In the genomic region with DNA sequence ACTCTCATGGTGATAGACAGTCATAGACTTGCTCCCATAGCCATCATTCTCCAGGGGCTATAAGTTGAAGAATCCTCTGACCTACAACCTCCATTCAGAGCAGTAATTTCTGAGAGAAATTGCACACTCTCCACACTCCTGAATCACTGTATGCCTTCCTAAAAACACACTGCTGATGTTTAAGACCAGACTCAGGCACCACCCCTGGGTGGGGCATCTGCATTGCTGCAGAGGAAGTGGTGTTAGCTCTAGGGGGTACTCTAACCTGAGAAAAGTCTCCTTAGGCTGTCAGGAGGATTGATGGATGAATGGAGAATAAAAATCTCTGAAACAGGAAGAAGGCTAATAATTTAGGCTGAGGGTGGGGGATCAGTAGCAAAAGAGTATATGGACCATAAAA, we compare ENCODE assay signal across 31 cellular contexts.
"Had no signal": no experiment of that assay in that cellular context is flagged by ENCODE, and none has a peak within 500 bp of the region (broad histone marks: within the 10 kb centered on the region; RNA-seq: fewer than 3 reads in every experiment).

No MANE protein-coding gene starts in this region.

- H3K27ac Mint-ChIP-seq: activated B cell treated with CpG ODN at 0.5 μM for 24 hours; activated naive CD4-positive, alpha-beta T cell treated with anti-CD3 and anti-CD28 coated beads, Interleukin-2, amount 10 ng/mL, durations not matched to agents 7 days and 5 days; activated naive CD8-positive, alpha-beta T cell; activated T-helper 1 cell treated with anti-CD3 and anti-CD28 coated beads, Interleukin-12 subunit alpha, Interleukin-12 subunit beta, Interleukin-2, Interleukin-4 antibody, amounts not matched to agents 30 ng/mL and 10 ng/mL and 1 ng/mL, durations not matched to agents 14 hours and 24 hours and 36 hours had no signal

- H3K4me3 Mint-ChIP-seq: activated B cell treated with CpG ODN at 0.5 μM for 24 hours; activated naive CD4-positive, alpha-beta T cell treated with anti-CD3 and anti-CD28 coated beads, Interleukin-2, amount 10 ng/mL, durations not matched to agents 7 days and 5 days; activated naive CD8-positive, alpha-beta T cell; activated T-cell treated with anti-CD3 and anti-CD28 coated beads, Interleukin-2, amount 50 U/mL, for 4 hours; activated T-helper 1 cell treated with anti-CD3 and anti-CD28 coated beads, Interleukin-12 subunit alpha, Interleukin-12 subunit beta, Interleukin-2, Interleukin-4 antibody, amounts not matched to agents 30 ng/mL and 10 ng/mL and 1 ng/mL, durations not matched to agents 14 hours and 24 hours and 36 hours had no signal

- H3K27me3 ChIP-seq: body of pancreas, SJCRH30 had no signal

- H3K9me3 ChIP-seq: body of pancreas had no signal

- ATAC-seq: activated T-cell treated with anti-CD3 and anti-CD28 coated beads, Interleukin-2, amount 50 U/mL, for 4 hours; body of pancreas; K562; Panc1 had no signal

- H3K36me3 Mint-ChIP-seq: activated naive CD4-positive, alpha-beta T cell treated with anti-CD3 and anti-CD28 coated beads, Interleukin-2, amount 10 ng/mL, durations not matched to agents 7 days and 5 days; activated naive CD8-positive, alpha-beta T cell had no signal

- H3K4me1 ChIP-seq: body of pancreas, SJCRH30 had no signal

- H3K27ac ChIP-seq: body of pancreas, SJCRH30, SK-N-MC, VCaP had no signal

- H3K36me3 ChIP-seq: SJCRH30 had no signal

- H3K4me3 ChIP-seq: body of pancreas, K562, SJCRH30, SK-N-MC had no signal

- H3K9me3 Mint-ChIP-seq: activated B cell treated with CpG ODN at 0.5 μM for 24 hours; activated naive CD4-positive, alpha-beta T cell treated with anti-CD3 and anti-CD28 coated beads, Interleukin-2, amount 10 ng/mL, durations not matched to agents 7 days and 5 days; activated T-cell treated with anti-CD3 and anti-CD28 coated beads, Interleukin-2, amount 50 U/mL, for 4 hours; activated T-helper 1 cell treated with anti-CD3 and anti-CD28 coated beads, Interleukin-12 subunit alpha, Interleukin-12 subunit beta, Interleukin-2, Interleukin-4 antibody, amounts not matched to agents 30 ng/mL and 10 ng/mL and 1 ng/mL, durations not matched to agents 14 hours and 24 hours and 36 hours had no signal

- DNase-seq: activated B cell treated with CpG ODN at 0.5 μM for 24 hours; activated CD4-positive, alpha-beta T cell treated with anti-CD3 and anti-CD28 coated beads for 48 hours; activated CD4-positive, alpha-beta T cell treated with anti-CD3 and anti-CD28 coated beads, Interleukin-2, amount 50 U/mL, for 4 hours; activated CD4-positive, CD25-positive, alpha-beta regulatory T cell treated with anti-CD3 and anti-CD28 coated beads, Interleukin-2, amount 50 U/mL, for 72 hours; activated CD8-positive, alpha-beta memory T cell treated with anti-CD3 and anti-CD28 coated beads, Interleukin-2, amount 50 U/mL, for 4 hours; activated gamma-delta T cell treated with Interleukin-2 at 50 U/mL for 16 hours; activated naive CD4-positive, alpha-beta T cell treated with anti-CD3 and anti-CD28 coated beads, Interleukin-2, amount 10 ng/mL, durations not matched to agents 7 days and 5 days; activated T-cell treated with anti-CD3 and anti-CD28 coated beads for 4 hours; activated T-cell treated with anti-CD3 and anti-CD28 coated beads, Interleukin-2, amount 50 U/mL, for 4 hours; body of pancreas; caudate nucleus; cerebellar nuclear complex; NCI-H1092 treated with DMSO at 0.1 percent for 48 hours; NCI-H1417; NCI-H146; NCI-H187; NCI-H2029 treated with DMSO at 0.1 percent for 48 hours; NCI-H2107; NCI-H2171; NCI-H446 treated with DMSO at 0.1 percent for 48 hours; NCI-H524 treated with DMSO at 0.1 percent for 48 hours; SHP77; SJCRH30; T-helper 2 cell; T-helper 9 cell had no signal

- H3K4me1 Mint-ChIP-seq: activated B cell treated with CpG ODN at 0.5 μM for 24 hours had no signal

- H3K27me3 Mint-ChIP-seq: activated naive CD4-positive, alpha-beta T cell treated with anti-CD3 and anti-CD28 coated beads, Interleukin-2, amount 10 ng/mL, durations not matched to agents 7 days and 5 days; activated naive CD8-positive, alpha-beta T cell had no signal
